2 cellular contexts compared by ENCODE assay signal in the genomic region with DNA sequence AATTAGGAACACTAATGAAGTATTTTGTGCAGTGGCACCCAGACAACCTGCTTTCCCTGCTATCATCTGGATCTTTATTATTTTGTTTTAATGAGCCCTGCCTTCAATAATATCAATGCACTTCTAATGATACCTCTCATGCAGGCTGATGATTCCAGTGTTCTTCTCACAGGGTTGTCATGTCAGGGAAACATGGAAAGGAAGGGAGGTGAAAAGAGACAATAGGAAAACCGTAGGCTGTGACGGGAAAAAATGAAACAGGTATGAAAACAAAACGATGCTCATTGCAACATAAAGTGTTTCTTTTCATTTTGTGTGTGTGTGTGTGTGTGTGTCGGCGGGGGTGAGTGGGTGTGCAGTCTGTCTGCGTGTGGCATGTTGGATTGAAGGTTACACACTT.
TF ChIP-seq lines count a peak whose summit lies in the region.

No MANE protein-coding gene starts in this region.

TF ChIP-seq in IMR-90, 13 proteins besides CTCF, POLR2A, EP300 and RAD21:
- TF ChIP-seq CHD1 (IDR thresholded peaks at IDR 0.05; ENCODE audit: low read depth, low read length) = no peak
- no peak for TF ChIP-seq BHLHE40 (IDR thresholded peaks at IDR 0.05; ENCODE audit: low read depth, low read length)
- TF ChIP-seq, protein P1, sequence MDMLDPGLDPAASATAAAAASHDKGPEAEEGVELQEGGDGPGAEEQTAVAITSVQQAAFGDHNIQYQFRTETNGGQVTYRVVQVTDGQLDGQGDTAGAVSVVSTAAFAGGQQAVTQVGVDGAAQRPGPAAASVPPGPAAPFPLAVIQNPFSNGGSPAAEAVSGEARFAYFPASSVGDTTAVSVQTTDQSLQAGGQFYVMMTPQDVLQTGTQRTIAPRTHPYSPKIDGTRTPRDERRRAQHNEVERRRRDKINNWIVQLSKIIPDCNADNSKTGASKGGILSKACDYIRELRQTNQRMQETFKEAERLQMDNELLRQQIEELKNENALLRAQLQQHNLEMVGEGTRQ (IDR thresholded peaks at IDR 0.05; ENCODE audit: low read depth, low read length) = no peak
- TF ChIP-seq CEBPB (IDR thresholded peaks at IDR 0.05; ENCODE audit: low read depth, low read length) = no peak
- TF ChIP-seq FOS (IDR thresholded peaks at IDR 0.05; ENCODE audit: low read depth, low read length) = no peak

TF ChIP-seq in neural cell, 6 proteins besides CTCF, POLR2A, EP300 and RAD21:
- TF ChIP-seq POLR2AphosphoS5 (IDR thresholded peaks at IDR 0.05) = no peak
- TF ChIP-seq SMC3 (conservative IDR thresholded peaks at IDR 0.05; ENCODE audit: poor library complexity) = no peak
- TF ChIP-seq MXI1 (conservative IDR thresholded peaks at IDR 0.05; ENCODE audit: poor library complexity, severe bottlenecking) = no peak
- no peak for TF ChIP-seq TAF1 (IDR thresholded peaks at IDR 0.05; ENCODE audit: low read depth)
- TF ChIP-seq, protein P2, sequence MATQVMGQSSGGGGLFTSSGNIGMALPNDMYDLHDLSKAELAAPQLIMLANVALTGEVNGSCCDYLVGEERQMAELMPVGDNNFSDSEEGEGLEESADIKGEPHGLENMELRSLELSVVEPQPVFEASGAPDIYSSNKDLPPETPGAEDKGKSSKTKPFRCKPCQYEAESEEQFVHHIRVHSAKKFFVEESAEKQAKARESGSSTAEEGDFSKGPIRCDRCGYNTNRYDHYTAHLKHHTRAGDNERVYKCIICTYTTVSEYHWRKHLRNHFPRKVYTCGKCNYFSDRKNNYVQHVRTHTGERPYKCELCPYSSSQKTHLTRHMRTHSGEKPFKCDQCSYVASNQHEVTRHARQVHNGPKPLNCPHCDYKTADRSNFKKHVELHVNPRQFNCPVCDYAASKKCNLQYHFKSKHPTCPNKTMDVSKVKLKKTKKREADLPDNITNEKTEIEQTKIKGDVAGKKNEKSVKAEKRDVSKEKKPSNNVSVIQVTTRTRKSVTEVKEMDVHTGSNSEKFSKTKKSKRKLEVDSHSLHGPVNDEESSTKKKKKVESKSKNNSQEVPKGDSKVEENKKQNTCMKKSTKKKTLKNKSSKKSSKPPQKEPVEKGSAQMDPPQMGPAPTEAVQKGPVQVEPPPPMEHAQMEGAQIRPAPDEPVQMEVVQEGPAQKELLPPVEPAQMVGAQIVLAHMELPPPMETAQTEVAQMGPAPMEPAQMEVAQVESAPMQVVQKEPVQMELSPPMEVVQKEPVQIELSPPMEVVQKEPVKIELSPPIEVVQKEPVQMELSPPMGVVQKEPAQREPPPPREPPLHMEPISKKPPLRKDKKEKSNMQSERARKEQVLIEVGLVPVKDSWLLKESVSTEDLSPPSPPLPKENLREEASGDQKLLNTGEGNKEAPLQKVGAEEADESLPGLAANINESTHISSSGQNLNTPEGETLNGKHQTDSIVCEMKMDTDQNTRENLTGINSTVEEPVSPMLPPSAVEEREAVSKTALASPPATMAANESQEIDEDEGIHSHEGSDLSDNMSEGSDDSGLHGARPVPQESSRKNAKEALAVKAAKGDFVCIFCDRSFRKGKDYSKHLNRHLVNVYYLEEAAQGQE (IDR thresholded peaks at IDR 0.05; ENCODE audit: borderline replicate concordance) = peak; percentile 96
- no peak for TF ChIP-seq EZH2 (IDR thresholded peaks at IDR 0.05; ENCODE audit: borderline replicate concordance, insufficient read depth, low read length, poor library complexity, severe bottlenecking)
